8 cellular contexts compared by ENCODE assay signal in the genomic region with DNA sequence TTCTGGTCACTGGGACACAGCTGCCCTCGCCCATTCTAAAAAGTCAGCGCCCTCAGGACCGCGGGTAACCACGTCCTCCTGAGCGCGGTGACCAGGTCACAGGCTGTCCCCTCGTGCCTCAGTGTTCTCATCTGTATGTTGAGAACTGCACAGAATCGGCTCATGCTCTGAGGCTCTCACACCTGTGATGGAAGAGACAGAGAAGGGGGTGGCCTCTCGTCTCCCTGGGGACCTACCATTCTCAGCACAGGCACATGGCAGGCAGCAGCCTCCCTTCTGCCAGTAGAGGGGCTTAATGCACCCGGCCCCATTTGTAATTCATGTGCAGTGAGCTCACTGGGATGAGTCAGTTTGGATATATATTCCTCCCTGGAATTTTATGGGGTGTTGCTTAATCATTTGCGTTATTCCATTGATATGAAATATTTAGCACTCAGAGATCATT. TPM values are rescaled to one million over a fixed set of nuclear protein-coding genes. Genes with fewer than 3 reads are reported as not detected.
DNase-seq lines count a peak whose midpoint lies in the region; TF ChIP-seq lines count a peak whose summit lies in the region.
"Not testable (repeated sequence)": the region's sequence is repeated elsewhere in the genome, so short reads cannot be mapped to it uniquely, and the experiment has no call there.

No MANE protein-coding gene starts in this region.

- H3K27ac ChIP-seq in PC-9: peak overlapping the region; percentile 65
- peak overlapping the region; percentile 44 for H3K27ac ChIP-seq in duodenal mucosa (ENCODE audit: low read depth, low read length)
- peak overlapping the region; percentile 77 for H3K27ac ChIP-seq in iPS-20b (ENCODE audit: low read length)
- peak overlapping the region; percentile 61 for H3K27ac ChIP-seq in temporal lobe (ENCODE audit: low read depth, low read length)

- CTCF ChIA-PET in PC-9 (lab: Charles Lee): interaction anchor here (0.6 kb wide), 3 partner anchors 319 to 897 kb away, joined by 3 to 4 read pairs (median 3); no protein-coding TSS in a partner anchor

- POLR2A ChIA-PET in PC-9 (lab: Charles Lee; ENCODE audit: unreplicated experiment): not testable (repeated sequence)

- not testable (repeated sequence) for H3K9me2 ChIP-seq in PC-9 (ENCODE audit: insufficient read depth)

- H4K20me1 ChIP-seq in PC-9 (ENCODE audit: insufficient read depth): not testable (repeated sequence)

- H3K36me3 ChIP-seq in PC-9 (ENCODE audit: low read depth); duodenal mucosa (ENCODE audit: control insufficient read depth in 1 of 2, insufficient read depth in 2 of 2, low read length in 2 of 2); iPS-20b (ENCODE audit: insufficient read depth, low read depth, low read length): not testable (repeated sequence)

- TF ChIP-seq CTCF in PC-9 (conservative IDR thresholded peaks at IDR 0.05): not testable (repeated sequence)

- peaks cover 11% of the 10 kb centered on the region; the same call in 1 of the 2 replicates for H3K79me2 ChIP-seq in PC-9 (ENCODE audit: low read depth)

- peak overlapping the region; percentile 79 for H2AFZ ChIP-seq in PC-9

- peak overlapping the region; percentile 79 for H3K4me2 ChIP-seq in PC-9

- peaks cover 24% of the 10 kb centered on the region; the same call in 1 of the 2 replicates for H3F3A ChIP-seq in PC-9 (ENCODE audit: insufficient read depth, low read depth)

- BruUV-seq in PC-9 (replicated peaks; lab: Mats Ljungman, UMichigan): TSS peak; percentile 58

- H3K4me3 ChIP-seq in PC-9 (peak overlapping the region; percentile 85), duodenal mucosa (ENCODE audit: low read depth in 1 of 2, low read length in 2 of 2) (peak overlapping the region; percentile 68 to 73), iPS-20b (ENCODE audit: low read length) (peak overlapping the region; percentile 81)

- peaks cover 38% of the 10 kb centered on the region for H3K4me1 ChIP-seq in PC-9 (replicated peaks; ENCODE audit: insufficient read depth)
- not testable (repeated sequence) for H3K4me1 ChIP-seq in duodenal mucosa (ENCODE audit: control insufficient read depth in 1 of 2, insufficient read depth in 2 of 2, low read length in 2 of 2); iPS-20b (ENCODE audit: insufficient read depth, low read length)

- not testable (repeated sequence) for H3K9me3 ChIP-seq in PC-9 (ENCODE audit: insufficient read depth, low read depth); duodenal mucosa (ENCODE audit: control insufficient read depth in 1 of 2, low read length in 2 of 2); iPS-20b (ENCODE audit: insufficient read depth, low read depth, low read length)

- intact Hi-C loops in PC-9 (cut with micrococcal nuclease; ENCODE audit: unreplicated experiment): loop anchor here (5.0 kb wide), 2 partner anchors 150 to 210 kb away; no protein-coding TSS in a partner anchor

- DNase-seq in Daoy (ENCODE audit: low read depth): peak; percentile 77
- DNase-seq in Kasumi-1 (lab: John Stamatoyannopoulos, UW): peak; percentile 7 to 15
- DNase-seq in PC-9: peak in 1 of 2 experiments; percentile 39
- peak; percentile 20 for DNase-seq in activated T-cell treated with anti-CD3 and anti-CD28 coated beads for 24 hours (ENCODE audit: low read depth)
- DNase-seq in nucleus accumbens (lab: John Stamatoyannopoulos, UW): peak in 34 of 56 donors; percentile 10 to 80 (median 45)

- H3K9ac ChIP-seq in duodenal mucosa (ENCODE audit: low read depth in 1 of 2, low read length in 2 of 2): peak overlapping the region; percentile 59 to 64
- H3K9ac ChIP-seq in iPS-20b (ENCODE audit: low read depth, low read length): peak overlapping the region; percentile 94

- not testable (repeated sequence) for H3K27me3 ChIP-seq in PC-9 (ENCODE audit: insufficient read depth, low read depth); duodenal mucosa (ENCODE audit: control insufficient read depth in 1 of 2, insufficient read depth in 2 of 2, low read length in 2 of 2); iPS-20b (ENCODE audit: insufficient read depth, low read length)

RNA-seq across cellular contexts. Expression of a gene that starts 51.9 kb away (rescaled TPM):
- 0.27 and 0.46 TPM in 2 replicates for total RNA-seq in Daoy (2014; rRNA removed; shearing (Covaris generic))
- 0.50 and 0.85 TPM in 2 replicates for total RNA-seq in PC-9 (2021)
- total RNA-seq in temporal lobe: 0.98 TPM
